In the genomic region with DNA sequence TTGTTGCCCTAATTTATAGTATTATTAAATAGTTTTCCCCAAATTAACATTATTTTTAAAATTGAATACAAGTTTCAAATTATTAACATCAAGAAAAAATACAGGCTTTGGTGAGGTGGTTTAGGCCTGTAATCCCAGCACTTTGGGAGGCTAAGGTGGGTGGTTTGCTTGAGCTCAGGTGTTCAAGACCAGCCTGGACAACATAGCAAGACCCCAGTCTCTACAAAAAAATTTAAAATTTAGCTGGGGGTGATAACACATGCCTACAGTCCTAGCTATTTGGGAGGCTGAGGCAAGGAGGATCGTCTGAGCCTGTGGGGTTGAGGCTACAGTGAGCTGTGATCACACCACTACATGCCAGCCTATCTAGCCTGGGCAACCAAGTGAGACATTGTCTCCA, we compare ENCODE assay signal across 32 cellular contexts. TPM values are rescaled to one million over a fixed set of nuclear protein-coding genes. Genes with fewer than 3 reads are reported as not detected.
"Had no signal": no experiment of that assay in that cellular context is flagged by ENCODE, and none has a peak within 500 bp of the region (broad histone marks: within the 10 kb centered on the region; RNA-seq: fewer than 3 reads in every experiment).

No MANE protein-coding gene starts in this region.

- H3K27ac ChIP-seq: epithelial cell of prostate, gastrocnemius medialis, ovary, psoas muscle, skin epidermis, testis, tibial artery had no signal

- H3K27me3 ChIP-seq: gastrocnemius medialis, ovary, spleen, testis, tibial artery had no signal

- ATAC-seq: esophagus mucosa; gastrocnemius medialis; left lobe of liver; mucosa of descending colon; psoas muscle; right cardiac atrium; stimulated activated memory B cell treated with anti-CD40 and anti-IgM and Interleukin-4, amounts not matched to agents 10 μg/mL and 1 μg/mL and 100 μg/mL, for 72 hours; stimulated activated naive CD8-positive, alpha-beta T cell treated with anti-CD3 and anti-CD28 coated beads, Interleukin-15, Interleukin-2, amounts not matched to agents 100 U/mL and 50 U/mL, for 24 hours had no signal

- DNase-seq: cortex of kidney; foreskin fibroblast; gastrocnemius medialis; head of caudate nucleus; kidney; mesenchymal stem cell; mucosa of descending colon; naive B cell; nephron progenitor cell; nucleus accumbens; ovary; posterior cingulate gyrus; psoas muscle; right cardiac atrium; spleen; stimulated activated CD4-positive, alpha-beta T cell treated with anti-CD3 and anti-CD28 coated beads, Interleukin-4, amount 100 ng/mL, for 4 hours; stimulated activated naive CD8-positive, alpha-beta T cell treated with anti-CD3 and anti-CD28 coated beads, Interleukin-15, Interleukin-2, amounts not matched to agents 100 U/mL and 50 U/mL, for 24 hours; substantia nigra; testis; tibial artery had no signal

- H3K36me3 Mint-ChIP-seq: mesothelial cell of epicardium; naive B cell; stimulated activated memory B cell treated with anti-CD40 and anti-IgM and Interleukin-4, amounts not matched to agents 10 μg/mL and 1 μg/mL and 100 μg/mL, for 72 hours; type B pancreatic cell had no signal

- H3K36me3 ChIP-seq: gastrocnemius medialis, ovary, spleen, tibial artery had no signal

- H3K9me3 Mint-ChIP-seq: mesothelial cell of epicardium; naive B cell; nephron progenitor cell; stimulated activated memory B cell treated with anti-CD40 and anti-IgM and Interleukin-4, amounts not matched to agents 10 μg/mL and 1 μg/mL and 100 μg/mL, for 72 hours; type B pancreatic cell had no signal

- H3K4me3 Mint-ChIP-seq: mesothelial cell of epicardium; nephron progenitor cell; stimulated activated memory B cell treated with anti-CD40 and anti-IgM and Interleukin-4, amounts not matched to agents 10 μg/mL and 1 μg/mL and 100 μg/mL, for 72 hours; type B pancreatic cell had no signal

- H3K27ac Mint-ChIP-seq: mesothelial cell of epicardium; naive B cell; nephron progenitor cell; stimulated activated memory B cell treated with anti-CD40 and anti-IgM and Interleukin-4, amounts not matched to agents 10 μg/mL and 1 μg/mL and 100 μg/mL, for 72 hours; type B pancreatic cell had no signal

- FAIRE-seq: kidney had no signal

- H3K27me3 Mint-ChIP-seq: stimulated activated memory B cell treated with anti-CD40 and anti-IgM and Interleukin-4, amounts not matched to agents 10 μg/mL and 1 μg/mL and 100 μg/mL, for 72 hours had no signal

- H3K4me3 ChIP-seq: gastrocnemius medialis, lung, mucosa of descending colon, ovary, psoas muscle, skin epidermis, spleen, testis, tibial artery had no signal

- H3K9me3 ChIP-seq: gastrocnemius medialis, mucosa of descending colon, ovary, psoas muscle, spleen, testis, tibial artery had no signal

RNA-seq across cellular contexts. Expression of a gene that starts 28.5 kb away (rescaled TPM):
- total RNA-seq: dermis microvascular lymphatic vessel endothelial cell, esophagus mucosa, gastrocnemius medialis, glomerular endothelial cell, kidney, lung, mesothelial cell of epicardium, mucosa of descending colon, ovary, psoas muscle, renal cortical epithelial cell, right cardiac atrium, spleen, urinary bladder had no signal
- polyA plus RNA-seq: lung, psoas muscle, right cardiac atrium, spleen, urinary bladder had no signal
